Comparison of ENCODE assay signal across 10 cellular contexts in genomic region chr5:73544429-73545402, GRCh38. TPM values are rescaled to one million over a fixed set of nuclear protein-coding genes. Genes with fewer than 3 reads are reported as not detected.
DNase-seq lines count a peak whose midpoint lies in the region; ATAC-seq and TF ChIP-seq lines count a peak whose summit lies in the region.
"Had no signal": no experiment of that assay in that cellular context is flagged by ENCODE, and none has a peak within 500 bp of the region (broad histone marks: within the 10 kb centered on the region; RNA-seq: fewer than 3 reads in every experiment).

No MANE protein-coding gene starts in this region.

- no peak overlapping the region for H3K27ac ChIP-seq in neuronal stem cell (replicated peaks; ENCODE audit: low read length)

- H3K36me3 ChIP-seq in neuronal stem cell (replicated peaks in 1 of 2; ENCODE audit: control insufficient read depth in 2 of 2, insufficient read depth in 2 of 2, low read length in 2 of 2) = no peaks in the 10 kb centered on the region

- H3K79me1 ChIP-seq in neuronal stem cell (ENCODE audit: low read depth, low read length) = no peaks in the 10 kb centered on the region

- no peaks in the 10 kb centered on the region for H3K9me3 ChIP-seq in neuronal stem cell (replicated peaks in 1 of 2; ENCODE audit: control insufficient read depth in 2 of 2, insufficient read depth in 1 of 2, low read depth in 1 of 2, low read length in 2 of 2)

- peak overlapping the region; percentile 54 for H2AFZ ChIP-seq in neuronal stem cell (ENCODE audit: low read length)

- no peaks in the 10 kb centered on the region for H3K9me3 Mint-ChIP-seq in natural killer cell

- H2BK15ac ChIP-seq in neuronal stem cell (ENCODE audit: low read length) = no peak overlapping the region

- H3K36me3 Mint-ChIP-seq in natural killer cell = no peaks in the 10 kb centered on the region

- no peak overlapping the region for H4K91ac ChIP-seq in neuronal stem cell (ENCODE audit: low read depth, low read length, poor library complexity)

- no peak for TF ChIP-seq RAD21 in Ishikawa (IDR thresholded peaks at IDR 0.05; ENCODE audit: low read depth)

- no peak overlapping the region for H2BK120ac ChIP-seq in neuronal stem cell (ENCODE audit: low read depth, low read length)

- H3K23ac ChIP-seq in neuronal stem cell (ENCODE audit: low read depth, low read length, poor library complexity) = no peak overlapping the region

- TF ChIP-seq EP300 in Ishikawa (IDR thresholded peaks at IDR 0.05; ENCODE audit: borderline replicate concordance) = no peak

- H3K9ac ChIP-seq in neuronal stem cell (ENCODE audit: low read depth, low read length, poor library complexity) = no peak overlapping the region

- no peak overlapping the region for H3K4me3 Mint-ChIP-seq in natural killer cell

- no peak overlapping the region for H3K14ac ChIP-seq in neuronal stem cell (ENCODE audit: low read length)

- no peak overlapping the region for H4K8ac ChIP-seq in neuronal stem cell (ENCODE audit: low read depth, low read length)

- intact Hi-C loops in natural killer cell (cut with micrococcal nuclease) = no loop called here

- H3K27me3 ChIP-seq in neuronal stem cell (ENCODE audit: control insufficient read depth in 3 of 3, insufficient read depth in 3 of 3, low read depth in 1 of 3, low read length in 3 of 3) = peaks cover 0 to 1% (median 0%) of the 10 kb centered on the region in 3 experiments

- H2BK12ac ChIP-seq in neuronal stem cell (ENCODE audit: low read length) = no peak overlapping the region

- no peak overlapping the region for H3K27ac Mint-ChIP-seq in natural killer cell
- H3K27ac Mint-ChIP-seq: progenitor cell of endocrine pancreas had no signal

- no peak overlapping the region for H3K4me2 ChIP-seq in neuronal stem cell (ENCODE audit: insufficient read depth, low read length, poor library complexity, severe bottlenecking)

- H3K27me3 Mint-ChIP-seq in natural killer cell (ENCODE audit: low read depth in 2 of 2) = peaks cover 27 to 35% of the 10 kb centered on the region in 2 donors

- DNase-seq in NCI-H345 treated with DMSO at 0.1 percent for 48 hours (lab: John Stamatoyannopoulos, UW; ENCODE audit: unreplicated experiment) (peak; percentile 94), dermis microvascular lymphatic vessel endothelial cell (ENCODE audit: low read depth in 2 of 2) (peak; percentile 23 to 93), neuronal stem cell (ENCODE audit: low spot score) (no peak), NOMO-1 treated with dmso at 0.1 percent for 144 hours (lab: John Stamatoyannopoulos, UW; ENCODE audit: unreplicated experiment) (no peak), natural killer cell (no peak)
- DNase-seq: activated CD4-positive, alpha-beta T cell treated with anti-CD3 and anti-CD28 coated beads, Interleukin-2, amount 50 U/mL, for 4 hours had no signal

- H2BK5ac ChIP-seq in neuronal stem cell (ENCODE audit: low read length) = no peak overlapping the region

- TF ChIP-seq CTCF in natural killer cell (IDR thresholded peaks at IDR 0.05) = no peak

- no peak overlapping the region for H3K18ac ChIP-seq in neuronal stem cell (ENCODE audit: low read length)

- no peak overlapping the region for H3K4me3 ChIP-seq in neuronal stem cell (ENCODE audit: low read length in 2 of 2)

- H3K4ac ChIP-seq in neuronal stem cell (ENCODE audit: low read length) = no peak overlapping the region

- WGBS in neuronal stem cell (ENCODE audit: extremely low coverage in 2 of 2, insufficient read length in 2 of 2, insufficient replicate concordance in 1 of 2), 2 donors = no CpG with 5 or more reads among the region's 9 CpGs

- ATAC-seq in HG03196 (IDR thresholded peaks at IDR 0.05; ENCODE audit: unreplicated experiment) = no peak
- ATAC-seq in GM19035 (IDR thresholded peaks at IDR 0.05; ENCODE audit: unreplicated experiment) = no peak
- no peak for ATAC-seq in natural killer cell

- no peaks in the 10 kb centered on the region for H3K4me1 Mint-ChIP-seq in natural killer cell

- peaks cover 0 to 9% of the 10 kb centered on the region in 2 donors for H3K4me1 ChIP-seq in neuronal stem cell (ENCODE audit: control insufficient read depth in 2 of 2, insufficient read depth in 1 of 2, low read depth in 1 of 2, low read length in 2 of 2)

- H2AK5ac ChIP-seq in neuronal stem cell (ENCODE audit: low read depth, low read length) = no peak overlapping the region

TF ChIP-seq in Ishikawa, 13 proteins besides CTCF, POLR2A, EP300 and RAD21:
- peak; percentile 51; the same call in 1 of the 2 replicates for TF ChIP-seq USF1 (IDR thresholded peaks at IDR 0.05)
- no peak for TF ChIP-seq REST (IDR thresholded peaks at IDR 0.05; ENCODE audit: low read depth)

RNA-seq across cellular contexts. Expression of gene ANKRA2, which starts 20.7 kb away (rescaled TPM):
- total RNA-seq in dermis microvascular lymphatic vessel endothelial cell (13.4 and 13.5 TPM in 2 replicates), natural killer cell (10 to 100 TPM; 37.4 to 44.4 (median 41.9) TPM)
- polyA plus RNA-seq in neuronal stem cell (2013, experiment 1 of 2) = 28.0 TPM
- 30.7 TPM for polyA plus RNA-seq in neuronal stem cell (2013, experiment 2 of 2)

RNA-seq across cellular contexts. Expression of gene UTP15, which starts 20.8 kb away (rescaled TPM):
- total RNA-seq in dermis microvascular lymphatic vessel endothelial cell = 12.6 and 15.9 TPM in 2 replicates
- polyA plus RNA-seq in neuronal stem cell (2013, experiment 1 of 2) = 10.4 TPM
- 10.0 TPM for polyA plus RNA-seq in neuronal stem cell (2013, experiment 2 of 2)
- total RNA-seq in natural killer cell = 10 to 100 TPM; 33.0 to 46.5 (median 40.9) TPM

RNA-seq across cellular contexts. Expression of gene BTF3, which starts 46.5 kb away (rescaled TPM):
- 206 and 228 TPM in 2 replicates for total RNA-seq in dermis microvascular lymphatic vessel endothelial cell
- 1,368 TPM for polyA plus RNA-seq in neuronal stem cell (2013, experiment 1 of 2)
- 1,375 TPM for polyA plus RNA-seq in neuronal stem cell (2013, experiment 2 of 2)
- 100 to 1,000 TPM; 364 to 423 (median 391) TPM for total RNA-seq in natural killer cell

Comparison
In these comparisons a context has a peak if more than half of its experiments do, and no peak if none do; other contexts are left out.
1. DNase-seq: peak in NCI-H345 treated with DMSO at 0.1 percent for 48 hours (single experiment) and dermis microvascular lymphatic vessel endothelial cell (2 of 2); none in neuronal stem cell (single experiment), NOMO-1 treated with dmso at 0.1 percent for 144 hours (single experiment) and natural killer cell (single experiment).